Comparison of ENCODE assay signal across 12 cellular contexts in genomic region chr1:223001653-223002634, GRCh38.
DNase-seq lines count a peak whose midpoint lies in the region; ATAC-seq and TF ChIP-seq lines count a peak whose summit lies in the region.
"Had no signal": no experiment of that assay in that cellular context is flagged by ENCODE, and none has a peak within 500 bp of the region (broad histone marks: within the 10 kb centered on the region; RNA-seq: fewer than 3 reads in every experiment).

No MANE protein-coding gene starts in this region.

- no peaks in the 10 kb centered on the region for H3K4me1 Mint-ChIP-seq in activated CD8-positive, alpha-beta T cell treated with anti-CD3 and anti-CD28 coated beads for 36 hours (ENCODE audit: low read depth)

- H3K36me3 Mint-ChIP-seq in activated CD8-positive, alpha-beta T cell treated with anti-CD3 and anti-CD28 coated beads for 36 hours (ENCODE audit: low read depth), result peaks cover 13% of the 10 kb centered on the region

- peak; percentile 47 for TF ChIP-seq CTCF in 22Rv1 (IDR thresholded peaks at IDR 0.05)
- TF ChIP-seq CTCF in HEK293 (tag by site-specific recombination; IDR thresholded peaks at IDR 0.05), result no peak
- no peak for TF ChIP-seq CTCF in RWPE1 (conservative IDR thresholded peaks at IDR 0.05; ENCODE audit: low read depth)
- no peak for TF ChIP-seq CTCF in coronary artery (IDR thresholded peaks at IDR 0.05)
- no peak for TF ChIP-seq CTCF in GM20000 (IDR thresholded peaks at IDR 0.05; ENCODE audit: extremely low read depth, missing control alignments)
- no peak for TF ChIP-seq CTCF in activated CD8-positive, alpha-beta T cell treated with anti-CD3 and anti-CD28 coated beads for 36 hours (IDR thresholded peaks at IDR 0.05)

- H3K27me3 Mint-ChIP-seq in activated CD8-positive, alpha-beta T cell treated with anti-CD3 and anti-CD28 coated beads for 36 hours, result no peaks in the 10 kb centered on the region

- H3K27ac ChIP-seq in 22Rv1 (peak overlapping the region; percentile 30; the same call in 1 of the 2 replicates), HEK293 (ENCODE audit: extremely low read depth, low read depth, low read length) (no peak overlapping the region), RWPE1 (no peak overlapping the region), coronary artery (no peak overlapping the region)
- H3K27ac ChIP-seq: prostate gland, uterus, VCaP had no signal

- H3K9me3 ChIP-seq in HEK293 (ENCODE audit: control insufficient read depth, insufficient read depth, low read depth, low read length), result no peaks in the 10 kb centered on the region
- H3K9me3 ChIP-seq: prostate gland, uterus had no signal

- H3K9me3 Mint-ChIP-seq in activated CD8-positive, alpha-beta T cell treated with anti-CD3 and anti-CD28 coated beads for 36 hours, result no peaks in the 10 kb centered on the region

- peak; percentile 15 for DNase-seq in RWPE1 (ENCODE audit: low spot score)
- DNase-seq in fibroblast of gingiva (ENCODE audit: low read depth), result peak; percentile 43
- no peak for DNase-seq in coronary artery (ENCODE audit: low spot score)
- DNase-seq in GM20000 (ENCODE audit: low spot score), result no peak
- DNase-seq in effector CD4-positive, alpha-beta T cell, result no peak
- DNase-seq in activated CD8-positive, alpha-beta T cell treated with anti-CD3 and anti-CD28 coated beads for 36 hours, result no peak
- DNase-seq: C1 segment of cervical spinal cord, uterus had no signal

- H3K27ac Mint-ChIP-seq in activated CD8-positive, alpha-beta T cell treated with anti-CD3 and anti-CD28 coated beads for 36 hours, result no peak overlapping the region

- peaks cover 0 to 23% of the 10 kb centered on the region in 2 experiments; a peak in 1 of 3 replicates for H3K36me3 ChIP-seq in HEK293 (ENCODE audit: control insufficient read depth in 2 of 2, insufficient read depth in 1 of 2, low read length in 2 of 2)
- H3K36me3 ChIP-seq: prostate gland, uterus had no signal

- H3K4me3 ChIP-seq in HEK293 (ENCODE audit: low read depth, low read length) (no peak overlapping the region), coronary artery (no peak overlapping the region)
- H3K4me3 ChIP-seq: prostate gland, uterus had no signal

- H3K4me1 ChIP-seq in HEK293 (ENCODE audit: control insufficient read depth, insufficient read depth, low read length), result peaks cover 18% of the 10 kb centered on the region
- H3K4me1 ChIP-seq: prostate gland, uterus had no signal

- no peak for ATAC-seq in activated CD8-positive, alpha-beta T cell treated with anti-CD3 and anti-CD28 coated beads for 36 hours

- no peak overlapping the region for H3K4me3 Mint-ChIP-seq in activated CD8-positive, alpha-beta T cell treated with anti-CD3 and anti-CD28 coated beads for 36 hours

- CTCF ChIA-PET in HEK293 (lab: Yijun Ruan, JAX), result interaction anchor here (0.9 to 1.1 kb wide), 3 partner anchors 12 to 209 kb away, joined by 3 to 5 read pairs (median 3); no protein-coding TSS in a partner anchor
- CTCF ChIA-PET in RWPE1 (lab: Yijun Ruan, JAX), result no interaction called here
- CTCF ChIA-PET in activated CD8-positive, alpha-beta T cell treated with anti-CD3 and anti-CD28 coated beads for 36 hours (lab: Charles Lee), result interaction anchor here (1.5 kb wide), 1 partner anchor 14 kb away, joined by 3 read pairs; no protein-coding TSS in a partner anchor

- intact Hi-C loops in activated CD8-positive, alpha-beta T cell treated with anti-CD3 and anti-CD28 coated beads for 36 hours (cut with micrococcal nuclease), result loop anchor here (5.0 kb wide), 1 partner anchor 50 kb away; no protein-coding TSS in a partner anchor

- POLR2A ChIA-PET in HEK293 (lab: Yijun Ruan, JAX), result no interaction called here
- POLR2A ChIA-PET in RWPE1 (lab: Yijun Ruan, JAX; ENCODE audit: low non-redundant PET), result no interaction called here
- POLR2A ChIA-PET in activated CD8-positive, alpha-beta T cell treated with anti-CD3 and anti-CD28 coated beads for 36 hours (lab: Charles Lee), result no interaction called here

TF ChIP-seq in HEK293, 187 proteins besides CTCF, POLR2A, EP300 and RAD21 (continues in another document):
- TF ChIP-seq ZNF585B (tag by site-specific recombination; IDR thresholded peaks at IDR 0.05) (no peak), ZNF548 (tag by site-specific recombination; IDR thresholded peaks at IDR 0.05) (no peak), ZNF426 (tag by site-specific recombination; IDR thresholded peaks at IDR 0.05) (no peak), OSR2 (tag by site-specific recombination; IDR thresholded peaks at IDR 0.05) (peak; percentile 87), FEZF1 (tag by site-specific recombination; IDR thresholded peaks at IDR 0.05) (peak; percentile 83), ZNF214 (tag by site-specific recombination; IDR thresholded peaks at IDR 0.05; ENCODE audit: borderline replicate concordance) (no peak), GLIS2 (tag by site-specific recombination; IDR thresholded peaks at IDR 0.05) (no peak), ZNF114 (tag by site-specific recombination; IDR thresholded peaks at IDR 0.05) (no peak), KLF9 (tag by site-specific recombination; IDR thresholded peaks at IDR 0.05; ENCODE audit: low read depth) (no peak; the same call in 1 of the 2 replicates), KLF1 (tag by site-specific recombination; IDR thresholded peaks at IDR 0.05) (peak; percentile 100), ZNF132 (tag by site-specific recombination; IDR thresholded peaks at IDR 0.05; ENCODE audit: borderline replicate concordance) (no peak), ZNF169 (tag by site-specific recombination; IDR thresholded peaks at IDR 0.05) (no peak), ZBTB20 (tag by site-specific recombination; IDR thresholded peaks at IDR 0.05) (no peak), ZNF239 (tag by site-specific recombination; IDR thresholded peaks at IDR 0.05) (no peak), ZNF394 (tag by site-specific recombination; IDR thresholded peaks at IDR 0.05; ENCODE audit: borderline replicate concordance) (peak; percentile 71; the same call in 1 of the 2 replicates), PATZ1 (tag by site-specific recombination; IDR thresholded peaks at IDR 0.05) (peak; percentile 45), ZBTB48 (tag by site-specific recombination; IDR thresholded peaks at IDR 0.05) (peak; percentile 55; the same call in 1 of the 2 replicates), HOXA7 (CRISPR knock-in tag; IDR thresholded peaks at IDR 0.05; ENCODE audit: borderline replicate concordance) (no peak), ZSCAN5A (tag by site-specific recombination; IDR thresholded peaks at IDR 0.05) (no peak), ZNF530 (tag by site-specific recombination; IDR thresholded peaks at IDR 0.05; ENCODE audit: low read depth) (no peak), INSM2 (tag by site-specific recombination; IDR thresholded peaks at IDR 0.05) (no peak; the same call in 1 of the 2 replicates), ZSCAN16 (tag by site-specific recombination; IDR thresholded peaks at IDR 0.05) (no peak), KLF8 (tag by site-specific recombination; IDR thresholded peaks at IDR 0.05) (peak; percentile 85)
- TF ChIP-seq, protein P1, sequence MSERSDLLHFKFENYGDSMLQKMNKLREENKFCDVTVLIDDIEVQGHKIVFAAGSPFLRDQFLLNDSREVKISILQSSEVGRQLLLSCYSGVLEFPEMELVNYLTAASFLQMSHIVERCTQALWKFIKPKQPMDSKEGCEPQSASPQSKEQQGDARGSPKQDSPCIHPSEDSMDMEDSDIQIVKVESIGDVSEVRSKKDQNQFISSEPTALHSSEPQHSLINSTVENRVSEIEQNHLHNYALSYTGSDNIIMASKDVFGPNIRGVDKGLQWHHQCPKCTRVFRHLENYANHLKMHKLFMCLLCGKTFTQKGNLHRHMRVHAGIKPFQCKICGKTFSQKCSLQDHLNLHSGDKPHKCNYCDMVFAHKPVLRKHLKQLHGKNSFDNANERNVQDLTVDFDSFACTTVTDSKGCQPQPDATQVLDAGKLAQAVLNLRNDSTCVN (tag by site-specific recombination; optimal IDR thresholded peaks at IDR 0.05), result no peak

Comparison
In these comparisons a context has a peak if more than half of its experiments do, and no peak if none do; other contexts are left out.
1. DNase-seq: peak in RWPE1 (single experiment) and fibroblast of gingiva (single experiment); none in coronary artery (single experiment), GM20000 (single experiment), effector CD4-positive, alpha-beta T cell (single experiment) and activated CD8-positive, alpha-beta T cell treated with anti-CD3 and anti-CD28 coated beads for 36 hours (single experiment).